ENCODE assay signal across 20 cellular contexts in genomic region chr1:230614121-230614520, GRCh38. TPM values are rescaled to one million over a fixed set of nuclear protein-coding genes. Genes with fewer than 3 reads are reported as not detected.
DNase-seq lines count a peak whose midpoint lies in the region; FAIRE-seq and TF ChIP-seq lines count a peak whose summit lies in the region.
"Had no signal": no experiment of that assay in that cellular context is flagged by ENCODE, and none has a peak within 500 bp of the region (broad histone marks: within the 10 kb centered on the region; RNA-seq: fewer than 3 reads in every experiment).

No MANE protein-coding gene starts in this region.

- H3K9me3 ChIP-seq in Karpas-422 (ENCODE audit: low read length) (no peaks in the 10 kb centered on the region), astrocyte (ENCODE audit: insufficient read depth, low read depth, low read length) (no peaks in the 10 kb centered on the region)
- H3K9me3 ChIP-seq: A549; BLaER1 treated with 17β-estradiol and CSF1 and Interleukin-3, amounts not matched to agents 10 nM and 100 nM; Caco-2 had no signal

- no peak overlapping the region for H3K9ac ChIP-seq in Karpas-422 (ENCODE audit: low read length)
- no peak overlapping the region for H3K9ac ChIP-seq in astrocyte (ENCODE audit: low read length)
- H3K9ac ChIP-seq: BLaER1 treated with 17β-estradiol and CSF1 and Interleukin-3, amounts not matched to agents 10 nM and 100 nM had no signal

- peak overlapping the region; percentile 11 for H3K27ac Mint-ChIP-seq in astrocyte (ENCODE audit: unreplicated experiment)
- H3K27ac Mint-ChIP-seq: B cell; CD4-positive, alpha-beta T cell; CD8-positive, alpha-beta T cell had no signal

- no peak for TF ChIP-seq POLR2A in H54 (IDR thresholded peaks at IDR 0.05; ENCODE audit: low read depth, low read length)

- no peak overlapping the region for H3K27ac ChIP-seq in Karpas-422 (ENCODE audit: low read length)
- H3K27ac ChIP-seq in astrocyte (ENCODE audit: low read depth, low read length) = no peak overlapping the region
- H3K27ac ChIP-seq in dorsolateral prefrontal cortex = peak overlapping the region in 31 of 59 donors; percentile 2 to 80 (median 52)
- H3K27ac ChIP-seq: 22Rv1; A549; BLaER1 treated with 17β-estradiol and CSF1 and Interleukin-3, amounts not matched to agents 10 nM and 100 nM; C4-2B had no signal

- H3K4me1 Mint-ChIP-seq in astrocyte (ENCODE audit: low read depth, unreplicated experiment) = peaks cover 2% of the 10 kb centered on the region
- H3K4me1 Mint-ChIP-seq: B cell had no signal

- FAIRE-seq in astrocyte (lab: Jason Lieb, UNC) = no peak
- no peak for FAIRE-seq in H54 (lab: Jason Lieb, UNC)
- FAIRE-seq in frontal cortex (lab: Jason Lieb, UNC) = no peak
- FAIRE-seq: A549, G401.6, GM12891 had no signal

- TF ChIP-seq CTCF in astrocyte (IDR thresholded peaks at IDR 0.05; ENCODE audit: insufficient read depth, low read depth, low read length) = no peak
- no peak for TF ChIP-seq CTCF in dorsolateral prefrontal cortex (IDR thresholded peaks at IDR 0.05 in 54 of 56, conservative IDR thresholded peaks at IDR 0.05 in 2 of 56; ENCODE audit: low read depth in 1 of 56, partially characterized antibody in 56 of 56)

- no peak overlapping the region for H2AFZ ChIP-seq in Karpas-422 (ENCODE audit: low read length)
- no peak overlapping the region for H2AFZ ChIP-seq in astrocyte (ENCODE audit: low read depth, low read length)

- intact Hi-C loops in dorsolateral prefrontal cortex (cut with DNase I) = no loop called here

- H3K4me2 ChIP-seq in Karpas-422 (ENCODE audit: low read depth, low read length, poor library complexity, severe bottlenecking) (no peak overlapping the region), astrocyte (ENCODE audit: low read length) (no peak overlapping the region)
- H3K4me2 ChIP-seq: A549; BLaER1 treated with 17β-estradiol and CSF1 and Interleukin-3, amounts not matched to agents 10 nM and 100 nM had no signal

- no peaks in the 10 kb centered on the region for H3K36me3 ChIP-seq in Karpas-422 (ENCODE audit: insufficient read depth, low read length)
- H3K36me3 ChIP-seq in astrocyte (ENCODE audit: insufficient read depth, low read length) = no peaks in the 10 kb centered on the region
- H3K36me3 ChIP-seq: BLaER1 treated with 17β-estradiol and CSF1 and Interleukin-3, amounts not matched to agents 10 nM and 100 nM had no signal

- no peaks in the 10 kb centered on the region for H3K79me2 ChIP-seq in Karpas-422 (ENCODE audit: low read length)
- no peaks in the 10 kb centered on the region for H3K79me2 ChIP-seq in astrocyte (ENCODE audit: insufficient read depth, low read length)

- peak; percentile 16 for DNase-seq in Karpas-422
- no peak for DNase-seq in astrocyte (ENCODE audit: low read depth)
- peak in 2 of 10 donors; percentile 24 to 44 for DNase-seq in dorsolateral prefrontal cortex
- no peak for DNase-seq in H54 (ENCODE audit: insufficient read length, low spot score)
- no peak for DNase-seq in NCI-H510A treated with DMSO at 0.1 percent for 48 hours (lab: John Stamatoyannopoulos, UW)
- DNase-seq in frontal cortex (ENCODE audit: low spot score in 2 of 2) = no peak
- DNase-seq: AML-193; Caco-2; Calu3; CD4-positive, alpha-beta T cell; CD8-positive, alpha-beta T cell; DMS79 treated with DMSO at 0.1 percent for 48 hours; GF-D8 had no signal

- H3K9me3 Mint-ChIP-seq in astrocyte (ENCODE audit: unreplicated experiment) = peaks cover under 1% of the 10 kb centered on the region
- H3K9me3 Mint-ChIP-seq: CD4-positive, alpha-beta T cell; CD8-positive, alpha-beta T cell had no signal

- H3K4me1 ChIP-seq in Karpas-422 (ENCODE audit: low read length) (no peaks in the 10 kb centered on the region), astrocyte (ENCODE audit: insufficient read depth, low read length) (no peaks in the 10 kb centered on the region)
- H3K4me1 ChIP-seq: A549, Caco-2 had no signal

- no peaks in the 10 kb centered on the region for H3K27me3 Mint-ChIP-seq in astrocyte (ENCODE audit: low read depth, unreplicated experiment)

- H3K27me3 ChIP-seq in Karpas-422 (ENCODE audit: low read length) = no peaks in the 10 kb centered on the region
- H3K27me3 ChIP-seq in astrocyte (ENCODE audit: insufficient read depth, low read length) = peaks cover 3% of the 10 kb centered on the region
- no peaks in the 10 kb centered on the region for H3K27me3 ChIP-seq in dorsolateral prefrontal cortex
- H3K27me3 ChIP-seq: BLaER1 treated with 17β-estradiol and CSF1 and Interleukin-3, amounts not matched to agents 10 nM and 100 nM had no signal

- no peaks in the 10 kb centered on the region for H3K36me3 Mint-ChIP-seq in astrocyte (ENCODE audit: low read depth, unreplicated experiment)
- H3K36me3 Mint-ChIP-seq: CD8-positive, alpha-beta T cell had no signal

- H4K20me1 ChIP-seq in Karpas-422 (ENCODE audit: insufficient read depth, low read depth, low read length) (no peaks in the 10 kb centered on the region), astrocyte (ENCODE audit: insufficient read depth, low read length) (no peaks in the 10 kb centered on the region)
- H4K20me1 ChIP-seq: BLaER1 treated with 17β-estradiol and CSF1 and Interleukin-3, amounts not matched to agents 10 nM and 100 nM had no signal

- H3K9me2 ChIP-seq in Karpas-422 (replicated peaks; ENCODE audit: insufficient read depth, low read length) = no peaks in the 10 kb centered on the region

- H3K4me3 ChIP-seq in Karpas-422 (ENCODE audit: low read length) = no peak overlapping the region
- H3K4me3 ChIP-seq in astrocyte (ENCODE audit: insufficient read depth, low read depth, low read length) = no peak overlapping the region
- H3K4me3 ChIP-seq in dorsolateral prefrontal cortex = no peak overlapping the region
- H3K4me3 ChIP-seq: A549; BLaER1 treated with 17β-estradiol and CSF1 and Interleukin-3, amounts not matched to agents 10 nM and 100 nM had no signal

- H3K4me3 Mint-ChIP-seq in astrocyte (ENCODE audit: unreplicated experiment) = no peak overlapping the region
- H3K4me3 Mint-ChIP-seq: B cell; CD4-positive, alpha-beta T cell; CD8-positive, alpha-beta T cell had no signal

RNA-seq across cellular contexts. Expression of gene COG2, which starts 28.2 kb away (rescaled TPM):
- 33.9 and 40.9 TPM in 2 replicates for total RNA-seq in Karpas-422 (2014; rRNA removed; shearing (Covaris generic); ENCODE audit: low replicate concordance)
- total RNA-seq in astrocyte (25.9 and 27.1 TPM in 2 replicates), dorsolateral prefrontal cortex (10 to 100 TPM; 23.2 to 41.1 (median 30.6) TPM), frontal cortex (34.6 TPM)

Comparison
In these comparisons a context has a peak if more than half of its experiments do, and no peak if none do; other contexts are left out.
1. H3K27ac ChIP-seq: peak in dorsolateral prefrontal cortex (31 of 59); none in Karpas-422 (single experiment) and astrocyte (single experiment).